Comparison of ENCODE assay signal across 8 cellular contexts in the genomic region with DNA sequence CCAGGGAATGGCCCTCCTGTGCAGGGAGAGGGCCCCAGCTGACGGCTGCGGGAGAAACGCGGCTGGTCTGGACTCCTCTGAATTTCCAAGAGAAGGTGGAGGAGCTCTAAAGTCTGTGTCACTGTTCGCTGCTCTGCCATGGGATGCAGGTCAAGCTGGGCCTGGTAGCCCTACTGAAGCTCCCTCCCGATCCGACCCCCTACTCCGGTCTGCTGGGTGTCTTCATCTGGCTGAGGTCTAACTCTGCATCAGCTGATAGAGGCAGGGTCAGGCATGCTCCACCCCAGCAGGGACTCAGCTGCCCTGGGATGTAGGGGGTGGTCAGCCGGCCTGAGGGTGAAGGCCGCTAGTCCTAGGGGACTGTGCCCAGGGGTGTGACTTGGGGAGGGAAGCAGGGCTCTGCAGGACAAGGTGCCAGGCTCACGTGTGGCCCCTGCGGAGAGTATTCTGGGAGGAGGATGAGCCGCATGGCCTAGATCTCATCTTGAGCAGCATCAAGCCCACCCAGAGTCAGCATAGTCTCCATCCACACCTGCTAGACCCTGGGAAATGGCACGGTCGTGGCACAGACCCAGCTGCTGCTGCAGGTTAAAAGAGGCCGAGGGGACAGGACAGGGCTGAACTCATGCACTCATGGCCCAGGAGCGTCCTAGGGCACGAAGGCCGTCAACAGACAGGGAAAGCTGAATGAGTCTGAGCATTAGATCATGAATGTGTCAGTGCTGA. TPM values are rescaled to one million over a fixed set of nuclear protein-coding genes. Genes with fewer than 3 reads are reported as not detected.
DNase-seq lines count a peak whose midpoint lies in the region; ATAC-seq, FAIRE-seq and TF ChIP-seq lines count a peak whose summit lies in the region.

No MANE protein-coding gene starts in this region.

- no peak for FAIRE-seq in frontal cortex (lab: Jason Lieb, UNC)

- peaks cover 9% of the 10 kb centered on the region for H3K27me3 ChIP-seq in HUES6 (ENCODE audit: control insufficient read depth, insufficient read depth, low read length)
- H3K27me3 ChIP-seq in brain microvascular endothelial cell (replicated peaks), result no peaks in the 10 kb centered on the region
- peaks cover 0 to 7% (median 0%) of the 10 kb centered on the region in 3 donors for H3K27me3 ChIP-seq in stomach

- H3K36me3 ChIP-seq in HUES6 (ENCODE audit: control insufficient read depth, insufficient read depth, low read length) (peaks cover 11% of the 10 kb centered on the region), brain microvascular endothelial cell (replicated peaks) (peaks cover 27% of the 10 kb centered on the region), stomach (peaks cover 13 to 38% (median 35%) of the 10 kb centered on the region in 4 donors)

- TF ChIP-seq EP300 in stomach (IDR thresholded peaks at IDR 0.05), result no peak

- intact Hi-C loops in stomach (cut with DNase I; ENCODE audit: low total_unique reads), result no loop called here

- H3K9me3 ChIP-seq in HUES6 (ENCODE audit: control insufficient read depth, insufficient read depth, low read depth, low read length) (no peaks in the 10 kb centered on the region), stomach (no peaks in the 10 kb centered on the region)

- ATAC-seq in left lobe of liver, result peak; percentile 37

- DNase-seq in brain microvascular endothelial cell, result no peak
- peak; percentile 66 for DNase-seq in left lobe of liver (ENCODE audit: low spot score)
- DNase-seq in stomach, result no peak
- DNase-seq in DMS 273 (lab: John Stamatoyannopoulos, UW; ENCODE audit: unreplicated experiment), result no peak
- DNase-seq in frontal cortex (ENCODE audit: low spot score in 2 of 2), result no peak
- DNase-seq in HuH-7.5 (ENCODE audit: low spot score), result no peak
- no peak for DNase-seq in KG1 (lab: John Stamatoyannopoulos, UW)

- 53 to 63% (median 61%) methylated on average over 15 to 19 of the region's 19 CpGs for WGBS in stomach, 5 donors

- in situ Hi-C loops in brain microvascular endothelial cell (cut with HindIII; ENCODE audit: low pct_ligation_motif_present, low sequenced_read_pairs), result no loop called here

- H3K4me1 ChIP-seq in HUES6 (ENCODE audit: control insufficient read depth, insufficient read depth, low read length) (peaks cover 23% of the 10 kb centered on the region), stomach (peaks cover 25 to 63% (median 43%) of the 10 kb centered on the region in 4 donors)

- peak overlapping the region; percentile 90 for H3K4me3 ChIP-seq in HUES6 (ENCODE audit: low read depth, low read length)
- H3K4me3 ChIP-seq in brain microvascular endothelial cell (ENCODE audit: low read depth, low read length), result peak overlapping the region; percentile 76
- H3K4me3 ChIP-seq in stomach, result peak overlapping the region; percentile 65 to 95 (median 86)

- no peak overlapping the region for H3K27ac ChIP-seq in HUES6 (ENCODE audit: low read depth, low read length)
- no peak overlapping the region for H3K27ac ChIP-seq in brain microvascular endothelial cell
- peak overlapping the region in 4 of 5 donors; percentile 97 to 99 (median 98) for H3K27ac ChIP-seq in stomach

- no peak overlapping the region for H3K9ac ChIP-seq in HUES6 (ENCODE audit: low read length)

- no peak for TF ChIP-seq POLR2A in stomach (IDR thresholded peaks at IDR 0.05)

- TF ChIP-seq CTCF in brain microvascular endothelial cell (IDR thresholded peaks at IDR 0.05; ENCODE audit: low read depth, low read length, missing control alignments) (no peak), stomach (IDR thresholded peaks at IDR 0.05) (no peak)

RNA-seq across cellular contexts. Expression of gene CST3, which starts 1.4 kb away (rescaled TPM):
- total RNA-seq in left lobe of liver, result 1,478 TPM
- 1,000 to 10,000 TPM in 1 of 5 donors, 100 to 1,000 TPM in 4; 231 to 2,024 (median 730) TPM for total RNA-seq in stomach
- polyA plus RNA-seq in stomach, result 100 to 1,000 TPM; 355 to 952 (median 410) TPM
- 63.6 TPM for total RNA-seq in frontal cortex

RNA-seq across cellular contexts. Expression of gene CST9, which starts 30.6 kb away (rescaled TPM):
- total RNA-seq in left lobe of liver, result not detected
- not detected for total RNA-seq in stomach
- polyA plus RNA-seq in stomach, result not detected
- total RNA-seq in frontal cortex, result not detected

RNA-seq across cellular contexts. Expression of gene CST4, which starts 52.5 kb away (rescaled TPM):
- not detected for total RNA-seq in left lobe of liver
- not detected for total RNA-seq in stomach
- polyA plus RNA-seq in stomach, result not detected
- total RNA-seq in frontal cortex, result not detected

Comparison
In these comparisons a context has a peak if more than half of its experiments do, and no peak if none do; other contexts are left out.
1. H3K27ac ChIP-seq: peak in stomach (4 of 5); none in HUES6 (single experiment) and brain microvascular endothelial cell (single experiment).
2. Peak in every context shown above with its lines, with median percentiles within 50 percentile points of each other: H3K4me3 ChIP-seq.